ENCODE assay signal across 20 cellular contexts in the genomic region with DNA sequence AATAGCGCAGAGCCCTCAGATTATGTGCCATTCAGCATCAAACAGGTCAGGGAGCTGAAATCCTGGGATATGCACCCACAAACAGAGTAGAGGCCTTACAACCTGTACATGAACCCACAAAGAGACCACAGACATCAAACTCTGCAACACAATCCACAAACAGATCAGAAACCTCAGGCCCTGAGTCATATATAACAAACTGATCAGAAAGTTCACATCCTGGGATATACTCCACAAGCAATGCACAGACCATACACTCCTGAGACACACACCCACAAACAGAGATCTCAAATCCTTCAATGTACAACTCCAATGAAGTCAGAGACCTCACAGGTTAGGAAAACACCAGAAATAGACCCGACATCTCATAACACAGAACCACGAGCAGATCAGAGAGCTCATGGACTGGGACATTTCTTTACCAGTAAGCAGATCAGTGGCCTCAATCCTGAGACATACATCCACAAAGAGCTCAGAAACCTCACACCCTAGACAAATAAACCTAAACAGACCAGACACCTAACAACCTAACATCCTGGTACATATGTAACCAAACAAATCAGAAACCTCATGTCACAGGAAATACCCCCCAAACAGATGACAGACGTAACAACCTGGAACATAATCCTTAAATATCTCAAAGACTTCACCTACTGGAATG. TPM values are rescaled to one million over a fixed set of nuclear protein-coding genes. Genes with fewer than 3 reads are reported as not detected.
"Had no signal": no experiment of that assay in that cellular context is flagged by ENCODE, and none has a peak within 500 bp of the region (broad histone marks: within the 10 kb centered on the region; RNA-seq: fewer than 3 reads in every experiment).

No MANE protein-coding gene starts in this region.

- H3K4me3 Mint-ChIP-seq: activated B cell treated with CpG ODN at 0.5 μM for 24 hours; nephron progenitor cell; stimulated activated naive CD8-positive, alpha-beta T cell treated with anti-CD3 and anti-CD28 coated beads, Interleukin-15, Interleukin-2, amounts not matched to agents 100 ng/mL and 50 ng/mL, for 24 hours had no signal

- DNase-seq: activated B cell treated with CpG ODN at 0.5 μM for 24 hours; activated naive CD4-positive, alpha-beta T cell; adrenal gland; esophagus squamous epithelium; kidney; mesenchymal stem cell; nephron progenitor cell; occipital lobe; SJCRH30; stimulated activated CD4-positive, alpha-beta T cell treated with anti-CD3 and anti-CD28 coated beads, Interleukin-4, amount 100 ng/mL, for 24 hours; upper lobe of left lung had no signal

- H3K4me1 Mint-ChIP-seq: activated B cell treated with CpG ODN at 0.5 μM for 24 hours, nephron progenitor cell had no signal

- H3K27ac Mint-ChIP-seq: activated B cell treated with CpG ODN at 0.5 μM for 24 hours; nephron progenitor cell; stimulated activated naive CD8-positive, alpha-beta T cell treated with anti-CD3 and anti-CD28 coated beads, Interleukin-15, Interleukin-2, amounts not matched to agents 100 ng/mL and 50 ng/mL, for 24 hours had no signal

- FAIRE-seq: colon, kidney had no signal

- H3K9me3 Mint-ChIP-seq: activated B cell treated with CpG ODN at 0.5 μM for 24 hours; stimulated activated naive CD8-positive, alpha-beta T cell treated with anti-CD3 and anti-CD28 coated beads, Interleukin-15, Interleukin-2, amounts not matched to agents 100 ng/mL and 50 ng/mL, for 24 hours had no signal

- H3K27me3 Mint-ChIP-seq: activated B cell treated with CpG ODN at 0.5 μM for 24 hours; stimulated activated naive CD8-positive, alpha-beta T cell treated with anti-CD3 and anti-CD28 coated beads, Interleukin-15, Interleukin-2, amounts not matched to agents 100 ng/mL and 50 ng/mL, for 24 hours had no signal

RNA-seq across cellular contexts. Expression of gene WAS, which starts 37.1 kb away (rescaled TPM):
- total RNA-seq: hepatocyte, SJCRH30 had no signal

RNA-seq across cellular contexts. Expression of gene GLOD5, which starts 40.8 kb away (rescaled TPM):
- total RNA-seq: activated B cell treated with CpG ODN at 0.5 μM for 24 hours; adrenal gland; cardiac muscle cell; esophagus squamous epithelium; fibroblast of villous mesenchyme; glomerular endothelial cell; occipital lobe; posterior vena cava; SJCRH30; T-helper 2 cell treated with Interferon-gamma antibody and Interleukin-4, amounts not matched to agents 100 ng/mL and 5 ng/mL, for 36 hours; temporal lobe had no signal
- polyA plus RNA-seq: adrenal gland, cardiac muscle cell, hepatocyte had no signal
